1 cellular context compared by ENCODE assay signal in the genomic region with DNA sequence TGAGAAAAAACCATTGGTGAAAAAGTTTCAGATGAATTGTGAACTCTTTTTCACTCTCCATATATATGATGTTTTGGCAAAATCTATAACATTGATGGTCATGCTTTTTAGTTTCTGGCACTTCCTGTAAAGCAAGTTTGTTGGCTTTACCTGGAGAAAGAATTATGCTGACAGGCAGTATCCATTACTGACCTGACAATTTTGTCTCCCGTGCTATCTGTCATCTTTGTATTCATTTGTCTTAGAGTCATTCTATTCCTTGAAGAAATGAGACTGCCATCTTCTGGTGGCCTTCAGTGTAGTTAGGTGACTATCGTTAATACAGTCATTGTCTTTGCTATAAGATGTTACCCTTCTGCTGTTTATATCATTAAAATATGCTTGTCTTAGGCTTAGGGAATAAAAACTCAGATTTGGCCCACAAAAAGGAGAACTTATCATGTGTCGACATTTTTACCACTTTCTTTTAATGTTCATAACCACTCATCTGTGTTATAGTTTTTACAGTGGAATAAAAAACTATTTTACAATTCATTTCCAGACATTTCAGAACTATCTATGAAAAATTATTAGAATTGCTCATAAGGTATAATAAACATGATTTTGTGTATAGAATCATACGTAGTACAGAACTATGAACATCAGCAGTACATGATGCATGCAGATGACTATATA.
A peak's percentile ranks its signal among the peaks of the same experiment; 100 is the strongest.
TF ChIP-seq lines count a peak whose summit lies in the region.

No MANE protein-coding gene starts in this region.

TF ChIP-seq in K562, 482 proteins besides CTCF, POLR2A, EP300 and RAD21 (continued from another document and continues in another):
- TF ChIP-seq, protein P1, sequence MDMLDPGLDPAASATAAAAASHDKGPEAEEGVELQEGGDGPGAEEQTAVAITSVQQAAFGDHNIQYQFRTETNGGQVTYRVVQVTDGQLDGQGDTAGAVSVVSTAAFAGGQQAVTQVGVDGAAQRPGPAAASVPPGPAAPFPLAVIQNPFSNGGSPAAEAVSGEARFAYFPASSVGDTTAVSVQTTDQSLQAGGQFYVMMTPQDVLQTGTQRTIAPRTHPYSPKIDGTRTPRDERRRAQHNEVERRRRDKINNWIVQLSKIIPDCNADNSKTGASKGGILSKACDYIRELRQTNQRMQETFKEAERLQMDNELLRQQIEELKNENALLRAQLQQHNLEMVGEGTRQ (CRISPR knock-in tag; IDR thresholded peaks at IDR 0.05) = no peak
- TF ChIP-seq MITF (IDR thresholded peaks at IDR 0.05) = no peak
- no peak for TF ChIP-seq HCFC1 (IDR thresholded peaks at IDR 0.05; ENCODE audit: low read depth, low read length)
- no peak for TF ChIP-seq ZNF436 (CRISPR knock-in tag; IDR thresholded peaks at IDR 0.05)
- peak; percentile 71; the same call in 1 of the 2 replicates for TF ChIP-seq C11orf30 (IDR thresholded peaks at IDR 0.05; ENCODE audit: low read depth)
- TF ChIP-seq, protein P2, sequence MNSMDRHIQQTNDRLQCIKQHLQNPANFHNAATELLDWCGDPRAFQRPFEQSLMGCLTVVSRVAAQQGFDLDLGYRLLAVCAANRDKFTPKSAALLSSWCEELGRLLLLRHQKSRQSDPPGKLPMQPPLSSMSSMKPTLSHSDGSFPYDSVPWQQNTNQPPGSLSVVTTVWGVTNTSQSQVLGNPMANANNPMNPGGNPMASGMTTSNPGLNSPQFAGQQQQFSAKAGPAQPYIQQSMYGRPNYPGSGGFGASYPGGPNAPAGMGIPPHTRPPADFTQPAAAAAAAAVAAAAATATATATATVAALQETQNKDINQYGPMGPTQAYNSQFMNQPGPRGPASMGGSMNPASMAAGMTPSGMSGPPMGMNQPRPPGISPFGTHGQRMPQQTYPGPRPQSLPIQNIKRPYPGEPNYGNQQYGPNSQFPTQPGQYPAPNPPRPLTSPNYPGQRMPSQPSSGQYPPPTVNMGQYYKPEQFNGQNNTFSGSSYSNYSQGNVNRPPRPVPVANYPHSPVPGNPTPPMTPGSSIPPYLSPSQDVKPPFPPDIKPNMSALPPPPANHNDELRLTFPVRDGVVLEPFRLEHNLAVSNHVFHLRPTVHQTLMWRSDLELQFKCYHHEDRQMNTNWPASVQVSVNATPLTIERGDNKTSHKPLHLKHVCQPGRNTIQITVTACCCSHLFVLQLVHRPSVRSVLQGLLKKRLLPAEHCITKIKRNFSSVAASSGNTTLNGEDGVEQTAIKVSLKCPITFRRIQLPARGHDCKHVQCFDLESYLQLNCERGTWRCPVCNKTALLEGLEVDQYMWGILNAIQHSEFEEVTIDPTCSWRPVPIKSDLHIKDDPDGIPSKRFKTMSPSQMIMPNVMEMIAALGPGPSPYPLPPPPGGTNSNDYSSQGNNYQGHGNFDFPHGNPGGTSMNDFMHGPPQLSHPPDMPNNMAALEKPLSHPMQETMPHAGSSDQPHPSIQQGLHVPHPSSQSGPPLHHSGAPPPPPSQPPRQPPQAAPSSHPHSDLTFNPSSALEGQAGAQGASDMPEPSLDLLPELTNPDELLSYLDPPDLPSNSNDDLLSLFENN (IDR thresholded peaks at IDR 0.05; ENCODE audit: low read depth in 2 of 2, low read length in 2 of 2) = no peak
- peak; percentile 70 for TF ChIP-seq MEIS2 (IDR thresholded peaks at IDR 0.05; ENCODE audit: partially characterized antibody)
- TF ChIP-seq MTA3 (IDR thresholded peaks at IDR 0.05; ENCODE audit: borderline replicate concordance) = no peak
- no peak for TF ChIP-seq IRF1 (CRISPR knock-in tag; IDR thresholded peaks at IDR 0.05; ENCODE audit: borderline replicate concordance)
- no peak for TF ChIP-seq CAMTA2 (CRISPR knock-in tag; conservative IDR thresholded peaks at IDR 0.05)
- TF ChIP-seq ZNF316 (IDR thresholded peaks at IDR 0.05) = peak; percentile 83
- no peak for TF ChIP-seq MCM7 (IDR thresholded peaks at IDR 0.05)
- TF ChIP-seq MAFG (tag; conservative IDR thresholded peaks at IDR 0.05) = peak; percentile 83
- TF ChIP-seq ZNF511 (CRISPR knock-in tag; IDR thresholded peaks at IDR 0.05) = no peak
- no peak for TF ChIP-seq KAT7 (CRISPR knock-in tag; IDR thresholded peaks at IDR 0.05; ENCODE audit: borderline replicate concordance)
- TF ChIP-seq, protein P3, sequence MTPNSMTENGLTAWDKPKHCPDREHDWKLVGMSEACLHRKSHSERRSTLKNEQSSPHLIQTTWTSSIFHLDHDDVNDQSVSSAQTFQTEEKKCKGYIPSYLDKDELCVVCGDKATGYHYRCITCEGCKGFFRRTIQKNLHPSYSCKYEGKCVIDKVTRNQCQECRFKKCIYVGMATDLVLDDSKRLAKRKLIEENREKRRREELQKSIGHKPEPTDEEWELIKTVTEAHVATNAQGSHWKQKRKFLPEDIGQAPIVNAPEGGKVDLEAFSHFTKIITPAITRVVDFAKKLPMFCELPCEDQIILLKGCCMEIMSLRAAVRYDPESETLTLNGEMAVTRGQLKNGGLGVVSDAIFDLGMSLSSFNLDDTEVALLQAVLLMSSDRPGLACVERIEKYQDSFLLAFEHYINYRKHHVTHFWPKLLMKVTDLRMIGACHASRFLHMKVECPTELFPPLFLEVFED (CRISPR knock-in tag; conservative IDR thresholded peaks at IDR 0.05) = no peak
- TF ChIP-seq EGR1 (conservative IDR thresholded peaks at IDR 0.05) = no peak
- TF ChIP-seq, protein P4, sequence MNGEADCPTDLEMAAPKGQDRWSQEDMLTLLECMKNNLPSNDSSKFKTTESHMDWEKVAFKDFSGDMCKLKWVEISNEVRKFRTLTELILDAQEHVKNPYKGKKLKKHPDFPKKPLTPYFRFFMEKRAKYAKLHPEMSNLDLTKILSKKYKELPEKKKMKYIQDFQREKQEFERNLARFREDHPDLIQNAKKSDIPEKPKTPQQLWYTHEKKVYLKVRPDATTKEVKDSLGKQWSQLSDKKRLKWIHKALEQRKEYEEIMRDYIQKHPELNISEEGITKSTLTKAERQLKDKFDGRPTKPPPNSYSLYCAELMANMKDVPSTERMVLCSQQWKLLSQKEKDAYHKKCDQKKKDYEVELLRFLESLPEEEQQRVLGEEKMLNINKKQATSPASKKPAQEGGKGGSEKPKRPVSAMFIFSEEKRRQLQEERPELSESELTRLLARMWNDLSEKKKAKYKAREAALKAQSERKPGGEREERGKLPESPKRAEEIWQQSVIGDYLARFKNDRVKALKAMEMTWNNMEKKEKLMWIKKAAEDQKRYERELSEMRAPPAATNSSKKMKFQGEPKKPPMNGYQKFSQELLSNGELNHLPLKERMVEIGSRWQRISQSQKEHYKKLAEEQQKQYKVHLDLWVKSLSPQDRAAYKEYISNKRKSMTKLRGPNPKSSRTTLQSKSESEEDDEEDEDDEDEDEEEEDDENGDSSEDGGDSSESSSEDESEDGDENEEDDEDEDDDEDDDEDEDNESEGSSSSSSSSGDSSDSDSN (IDR thresholded peaks at IDR 0.05; ENCODE audit: borderline replicate concordance in 1 of 2, low read depth in 2 of 2, low read length in 2 of 2) = no peak
- 0 out of 2 replicates have a peak, but pooled peaks have one; percentile 52 for TF ChIP-seq SMC3 (conservative IDR thresholded peaks at IDR 0.05; ENCODE audit: insufficient read depth, low read depth, low read length)
- TF ChIP-seq MTA2 (IDR thresholded peaks at IDR 0.05; ENCODE audit: low read depth) = no peak
- no peak for TF ChIP-seq TAF15 (IDR thresholded peaks at IDR 0.05; ENCODE audit: low read depth, low read length)
- no peak for TF ChIP-seq ZNF41 (CRISPR knock-in tag; conservative IDR thresholded peaks at IDR 0.05)
- TF ChIP-seq GABPB2 (CRISPR knock-in tag; conservative IDR thresholded peaks at IDR 0.05) = no peak
- no peak for TF ChIP-seq TCF3 (CRISPR knock-in tag; IDR thresholded peaks at IDR 0.05)
- TF ChIP-seq RBM15 (IDR thresholded peaks at IDR 0.05; ENCODE audit: insufficient read depth, low read length) = no peak
- no peak for TF ChIP-seq HDAC1 (IDR thresholded peaks at IDR 0.05)
- TF ChIP-seq EWSR1 (IDR thresholded peaks at IDR 0.05; ENCODE audit: borderline replicate concordance, low read depth, partially characterized antibody) = no peak
- no peak for TF ChIP-seq MED1 (CRISPR knock-in tag; IDR thresholded peaks at IDR 0.05; ENCODE audit: borderline replicate concordance)
- TF ChIP-seq CBX1 (IDR thresholded peaks at IDR 0.05; ENCODE audit: low read depth) = no peak
- no peak for TF ChIP-seq FOXK2 (conservative IDR thresholded peaks at IDR 0.05 in 1 of 2, IDR thresholded peaks at IDR 0.05 in 1 of 2; ENCODE audit: low read depth in 2 of 2)
- TF ChIP-seq PRPF4 (IDR thresholded peaks at IDR 0.05; ENCODE audit: insufficient read depth, low read depth, low read length, poor library complexity, severe bottlenecking) = no peak
- TF ChIP-seq MAFF (IDR thresholded peaks at IDR 0.05; ENCODE audit: low read length) = no peak
- TF ChIP-seq SNIP1 (IDR thresholded peaks at IDR 0.05; ENCODE audit: low read depth) = no peak
- no peak for TF ChIP-seq ZNF780A (CRISPR knock-in tag; IDR thresholded peaks at IDR 0.05)
- TF ChIP-seq FOSL1 (tag; conservative IDR thresholded peaks at IDR 0.05) = no peak
- no peak for TF ChIP-seq ZNF518B (CRISPR knock-in tag; IDR thresholded peaks at IDR 0.05)
- no peak for TF ChIP-seq NUFIP1 (IDR thresholded peaks at IDR 0.05; ENCODE audit: partially characterized antibody)
- TF ChIP-seq, protein P5, sequence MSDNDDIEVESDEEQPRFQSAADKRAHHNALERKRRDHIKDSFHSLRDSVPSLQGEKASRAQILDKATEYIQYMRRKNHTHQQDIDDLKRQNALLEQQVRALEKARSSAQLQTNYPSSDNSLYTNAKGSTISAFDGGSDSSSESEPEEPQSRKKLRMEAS (CRISPR knock-in tag; IDR thresholded peaks at IDR 0.05) = no peak
- TF ChIP-seq, protein P6, sequence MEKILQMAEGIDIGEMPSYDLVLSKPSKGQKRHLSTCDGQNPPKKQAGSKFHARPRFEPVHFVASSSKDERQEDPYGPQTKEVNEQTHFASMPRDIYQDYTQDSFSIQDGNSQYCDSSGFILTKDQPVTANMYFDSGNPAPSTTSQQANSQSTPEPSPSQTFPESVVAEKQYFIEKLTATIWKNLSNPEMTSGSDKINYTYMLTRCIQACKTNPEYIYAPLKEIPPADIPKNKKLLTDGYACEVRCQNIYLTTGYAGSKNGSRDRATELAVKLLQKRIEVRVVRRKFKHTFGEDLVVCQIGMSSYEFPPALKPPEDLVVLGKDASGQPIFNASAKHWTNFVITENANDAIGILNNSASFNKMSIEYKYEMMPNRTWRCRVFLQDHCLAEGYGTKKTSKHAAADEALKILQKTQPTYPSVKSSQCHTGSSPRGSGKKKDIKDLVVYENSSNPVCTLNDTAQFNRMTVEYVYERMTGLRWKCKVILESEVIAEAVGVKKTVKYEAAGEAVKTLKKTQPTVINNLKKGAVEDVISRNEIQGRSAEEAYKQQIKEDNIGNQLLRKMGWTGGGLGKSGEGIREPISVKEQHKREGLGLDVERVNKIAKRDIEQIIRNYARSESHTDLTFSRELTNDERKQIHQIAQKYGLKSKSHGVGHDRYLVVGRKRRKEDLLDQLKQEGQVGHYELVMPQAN (IDR thresholded peaks at IDR 0.05; ENCODE audit: borderline replicate concordance) = no peak
